Comparison of ENCODE assay signal across 12 cellular contexts in genomic region chr2:126761981-126762878, GRCh38.
DNase-seq lines count a peak whose midpoint lies in the region; ATAC-seq and TF ChIP-seq lines count a peak whose summit lies in the region.
"Had no signal": no experiment of that assay in that cellular context is flagged by ENCODE, and none has a peak within 500 bp of the region (broad histone marks: within the 10 kb centered on the region; RNA-seq: fewer than 3 reads in every experiment).

No MANE protein-coding gene starts in this region.

- ATAC-seq in DND-41 (ENCODE audit: insufficient read depth, low read depth): peak; percentile 87

- peaks cover 24% of the 10 kb centered on the region for H3K27me3 Mint-ChIP-seq in activated T-helper 2 cell treated with anti-CD3 and anti-CD28 coated beads, Interferon-gamma antibody, Interleukin-2, Interleukin-4, amounts not matched to agents 10 μg/mL and 5 μg/mL and 100 μg/mL, durations not matched to agents 14 hours and 24 hours and 36 hours (ENCODE audit: low read depth)
- H3K27me3 Mint-ChIP-seq in osteocyte (ENCODE audit: unreplicated experiment) (peaks cover 23% of the 10 kb centered on the region), CD14-positive monocyte (ENCODE audit: low read depth in 3 of 3) (peaks cover 0 to 1% (median 0%) of the 10 kb centered on the region in 3 donors), neural progenitor cell (ENCODE audit: insufficient read depth, low read depth) (peaks cover 5% of the 10 kb centered on the region)

- H3K9ac ChIP-seq in DND-41 (ENCODE audit: low read depth, low read length): no peak overlapping the region
- no peak overlapping the region for H3K9ac ChIP-seq in neural progenitor cell
- H3K9ac ChIP-seq: GM23248 had no signal

- peaks cover 28% of the 10 kb centered on the region for H3K4me1 Mint-ChIP-seq in activated T-helper 2 cell treated with anti-CD3 and anti-CD28 coated beads, Interferon-gamma antibody, Interleukin-2, Interleukin-4, amounts not matched to agents 10 μg/mL and 5 μg/mL and 100 μg/mL, durations not matched to agents 14 hours and 24 hours and 36 hours (ENCODE audit: low read depth)
- H3K4me1 Mint-ChIP-seq in osteocyte (ENCODE audit: unreplicated experiment): no peaks in the 10 kb centered on the region
- peaks cover 50% of the 10 kb centered on the region for H3K4me1 Mint-ChIP-seq in CD14-positive monocyte
- H3K4me1 Mint-ChIP-seq in neural progenitor cell: no peaks in the 10 kb centered on the region

- no peaks in the 10 kb centered on the region for H3K36me3 ChIP-seq in DND-41 (ENCODE audit: insufficient read depth, low read length)
- no peaks in the 10 kb centered on the region for H3K36me3 ChIP-seq in neural progenitor cell

- no peaks in the 10 kb centered on the region for H3K36me3 Mint-ChIP-seq in activated T-helper 2 cell treated with anti-CD3 and anti-CD28 coated beads, Interferon-gamma antibody, Interleukin-2, Interleukin-4, amounts not matched to agents 10 μg/mL and 5 μg/mL and 100 μg/mL, durations not matched to agents 14 hours and 24 hours and 36 hours (ENCODE audit: low read depth)
- no peaks in the 10 kb centered on the region for H3K36me3 Mint-ChIP-seq in osteocyte (ENCODE audit: unreplicated experiment)
- H3K36me3 Mint-ChIP-seq in CD14-positive monocyte: no peaks in the 10 kb centered on the region
- no peaks in the 10 kb centered on the region for H3K36me3 Mint-ChIP-seq in neural progenitor cell

- H3K27me3 ChIP-seq in DND-41 (ENCODE audit: insufficient read depth, low read length, poor library complexity) (peaks cover 12% of the 10 kb centered on the region), neural progenitor cell (no peaks in the 10 kb centered on the region)

- no peak overlapping the region for H3K27ac ChIP-seq in DND-41 (ENCODE audit: low read length)
- H3K27ac ChIP-seq in neural progenitor cell: no peak overlapping the region
- H3K27ac ChIP-seq: GM23248, HL-60 had no signal

- H3K79me2 ChIP-seq in DND-41 (ENCODE audit: insufficient read depth, low read length) (no peaks in the 10 kb centered on the region), neural progenitor cell (ENCODE audit: low read depth) (no peaks in the 10 kb centered on the region)

- DNase-seq in DND-41: peak; percentile 54
- DNase-seq in NB4 (ENCODE audit: low read depth): peak; percentile 23
- peak; percentile 31 for DNase-seq in activated T-helper 2 cell treated with anti-CD3 and anti-CD28 coated beads, Interferon-gamma antibody, Interleukin-2, Interleukin-4, amounts not matched to agents 10 μg/mL and 5 μg/mL and 100 μg/mL, durations not matched to agents 14 hours and 24 hours and 36 hours (ENCODE audit: low spot score)
- peak; percentile 49 for DNase-seq in osteocyte (ENCODE audit: extremely low spot score, unreplicated experiment)
- no peak for DNase-seq in SHP77 treated with DMSO at 0.1 percent for 48 hours (lab: John Stamatoyannopoulos, UW)
- DNase-seq in SW 1271 (lab: John Stamatoyannopoulos, UW): no peak
- DNase-seq in CD14-positive monocyte (ENCODE audit: low spot score): no peak
- DNase-seq in neural progenitor cell (ENCODE audit: low spot score): no peak
- DNase-seq: GM23248, NCI-H1417 had no signal

- TF ChIP-seq CTCF in DND-41 (IDR thresholded peaks at IDR 0.05; ENCODE audit: borderline replicate concordance, extremely low read depth, low read length, poor library complexity, severe bottlenecking): no peak
- no peak for TF ChIP-seq CTCF in NB4 (IDR thresholded peaks at IDR 0.05; ENCODE audit: low read depth, low read length)
- TF ChIP-seq CTCF in osteocyte (IDR thresholded peaks at IDR 0.05): no peak
- no peak for TF ChIP-seq CTCF in CD14-positive monocyte (IDR thresholded peaks at IDR 0.05)
- TF ChIP-seq CTCF in neural progenitor cell (IDR thresholded peaks at IDR 0.05): no peak

- H4K20me1 ChIP-seq in DND-41 (ENCODE audit: insufficient read depth, low read length) (no peaks in the 10 kb centered on the region), neural progenitor cell (ENCODE audit: low read depth) (no peaks in the 10 kb centered on the region)

- H3K9me3 Mint-ChIP-seq in activated T-helper 2 cell treated with anti-CD3 and anti-CD28 coated beads, Interferon-gamma antibody, Interleukin-2, Interleukin-4, amounts not matched to agents 10 μg/mL and 5 μg/mL and 100 μg/mL, durations not matched to agents 14 hours and 24 hours and 36 hours: no peaks in the 10 kb centered on the region
- H3K9me3 Mint-ChIP-seq in osteocyte (ENCODE audit: unreplicated experiment): no peaks in the 10 kb centered on the region
- peaks cover 0 to 7% (median 4%) of the 10 kb centered on the region in 7 donors for H3K9me3 Mint-ChIP-seq in CD14-positive monocyte
- peaks cover 4% of the 10 kb centered on the region for H3K9me3 Mint-ChIP-seq in neural progenitor cell

- TF ChIP-seq POLR2A in NB4 (IDR thresholded peaks at IDR 0.05; ENCODE audit: extremely low read depth, insufficient read length): no peak

- peak overlapping the region; percentile 32 for H3K4me3 Mint-ChIP-seq in activated T-helper 2 cell treated with anti-CD3 and anti-CD28 coated beads, Interferon-gamma antibody, Interleukin-2, Interleukin-4, amounts not matched to agents 10 μg/mL and 5 μg/mL and 100 μg/mL, durations not matched to agents 14 hours and 24 hours and 36 hours (ENCODE audit: low read depth)
- H3K4me3 Mint-ChIP-seq in osteocyte (ENCODE audit: unreplicated experiment): no peak overlapping the region
- H3K4me3 Mint-ChIP-seq in CD14-positive monocyte: no peak overlapping the region
- no peak overlapping the region for H3K4me3 Mint-ChIP-seq in neural progenitor cell
- H3K4me3 Mint-ChIP-seq: dendritic cell treated with granulocyte-macrophage colony-stimulating factor and Interleukin-4, amounts not matched to agents 40 ng/mL and 50 ng/mL, for 4 days had no signal

- H2AFZ ChIP-seq in DND-41 (ENCODE audit: low read depth, low read length): no peak overlapping the region
- no peak overlapping the region for H2AFZ ChIP-seq in neural progenitor cell (replicated peaks)
- H2AFZ ChIP-seq: GM23248 had no signal

- H3F3A ChIP-seq in neural progenitor cell (ENCODE audit: low read depth): no peaks in the 10 kb centered on the region

- H3K4me3 ChIP-seq in DND-41 (ENCODE audit: low read depth in 1 of 2, low read length in 2 of 2) (no peak overlapping the region), NB4 (ENCODE audit: low read depth, low read length) (no peak overlapping the region), neural progenitor cell (no peak overlapping the region)
- H3K4me3 ChIP-seq: GM23248 had no signal

- peaks cover 8% of the 10 kb centered on the region; the same call in 1 of the 2 replicates for H3K4me1 ChIP-seq in DND-41 (ENCODE audit: insufficient read depth, low read length)
- no peaks in the 10 kb centered on the region for H3K4me1 ChIP-seq in neural progenitor cell

- intact Hi-C loops in activated T-helper 2 cell treated with anti-CD3 and anti-CD28 coated beads, Interferon-gamma antibody, Interleukin-2, Interleukin-4, amounts not matched to agents 10 μg/mL and 5 μg/mL and 100 μg/mL, durations not matched to agents 14 hours and 24 hours and 36 hours (cut with micrococcal nuclease): loop anchor here (1.0 to 2.0 kb wide), 2 partner anchors 15 to 103 kb away; no protein-coding TSS in a partner anchor
- intact Hi-C loops in CD14-positive monocyte (cut with micrococcal nuclease): no loop called here

- no peak overlapping the region for H3K27ac Mint-ChIP-seq in activated T-helper 2 cell treated with anti-CD3 and anti-CD28 coated beads, Interferon-gamma antibody, Interleukin-2, Interleukin-4, amounts not matched to agents 10 μg/mL and 5 μg/mL and 100 μg/mL, durations not matched to agents 14 hours and 24 hours and 36 hours
- H3K27ac Mint-ChIP-seq in osteocyte (ENCODE audit: unreplicated experiment): no peak overlapping the region
- H3K27ac Mint-ChIP-seq in CD14-positive monocyte: peak overlapping the region in 3 of 7 donors; percentile 5 to 10 (median 10)
- no peak overlapping the region for H3K27ac Mint-ChIP-seq in neural progenitor cell
- H3K27ac Mint-ChIP-seq: dendritic cell treated with granulocyte-macrophage colony-stimulating factor and Interleukin-4, amounts not matched to agents 40 ng/mL and 50 ng/mL, for 4 days had no signal

- H3K9me3 ChIP-seq in DND-41 (ENCODE audit: insufficient read depth, low read length, severe bottlenecking) (no peaks in the 10 kb centered on the region), neural progenitor cell (ENCODE audit: low read depth) (no peaks in the 10 kb centered on the region)

- H3K4me2 ChIP-seq in DND-41 (ENCODE audit: insufficient read depth, low read length): no peak overlapping the region
- H3K4me2 ChIP-seq in neural progenitor cell: no peak overlapping the region

Comparison
In these comparisons a context has a peak if more than half of its experiments do, and no peak if none do; other contexts are left out.
1. DNase-seq: peak in DND-41 (single experiment), NB4 (single experiment), activated T-helper 2 cell treated with anti-CD3 and anti-CD28 coated beads, Interferon-gamma antibody, Interleukin-2, Interleukin-4, amounts not matched to agents 10 μg/mL and 5 μg/mL and 100 μg/mL, durations not matched to agents 14 hours and 24 hours and 36 hours (single experiment) and osteocyte (single experiment); none in SHP77 treated with DMSO at 0.1 percent for 48 hours (single experiment), SW 1271 (0 of 2), CD14-positive monocyte (single experiment) and neural progenitor cell (single experiment).